ENCODE assay signal across 37 cellular contexts in the genomic region with DNA sequence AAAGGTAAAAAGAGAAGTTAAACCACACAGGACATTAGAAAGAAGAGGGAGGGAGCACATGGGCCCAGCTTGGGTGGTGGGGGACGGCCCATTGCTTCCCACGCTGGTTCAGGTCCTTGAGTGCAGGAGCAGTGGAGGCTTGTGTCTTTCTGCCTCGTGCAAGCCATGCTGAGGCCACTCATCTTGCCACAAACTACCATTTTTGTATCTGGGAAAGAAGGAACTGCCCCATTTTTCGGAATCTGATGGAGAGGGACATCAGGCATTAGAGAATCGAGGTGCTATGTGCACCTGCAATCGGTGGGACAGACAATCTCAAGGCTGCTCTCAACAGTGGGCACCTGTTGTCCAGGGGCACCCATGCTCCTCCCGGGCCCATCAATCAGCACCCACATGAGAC.
"Had no signal": no experiment of that assay in that cellular context is flagged by ENCODE, and none has a peak within 500 bp of the region (broad histone marks: within the 10 kb centered on the region; RNA-seq: fewer than 3 reads in every experiment).

No MANE protein-coding gene starts in this region.

- H3K36me3 ChIP-seq: adrenal gland, brain microvascular endothelial cell, breast epithelium had no signal

- FAIRE-seq: astrocyte, TTC549 had no signal

- H3K27me3 ChIP-seq: adrenal gland, body of pancreas, brain microvascular endothelial cell, breast epithelium had no signal

- H3K4me1 Mint-ChIP-seq: activated B cell treated with CpG ODN at 0.5 μM for 24 hours; activated CD4-positive, alpha-beta T cell treated with anti-CD3 and anti-CD28 coated beads, Interleukin-2, amount 10 ng/mL, durations not matched to agents 7 days and 5 days; activated naive CD8-positive, alpha-beta T cell treated with anti-CD3 and anti-CD28 coated beads for 36 hours; activated T-helper 17 cell treated with anti-CD3 and anti-CD28 coated beads, Interleukin-2, amount 50 U/mL, for 72 hours had no signal

- H3K9me3 ChIP-seq: adrenal gland, body of pancreas, breast epithelium had no signal

- H3K27ac ChIP-seq: adrenal gland, body of pancreas, brain microvascular endothelial cell, breast epithelium, VCaP had no signal

- H3K36me3 Mint-ChIP-seq: activated CD4-positive, alpha-beta memory T cell treated with anti-CD3 and anti-CD28 coated beads for 36 hours; activated naive CD4-positive, alpha-beta T cell treated with anti-CD3 and anti-CD28 coated beads, Interleukin-2, amount 50 U/mL, for 72 hours; activated naive CD8-positive, alpha-beta T cell treated with anti-CD3 and anti-CD28 coated beads for 36 hours had no signal

- H3K4me3 Mint-ChIP-seq: activated B cell treated with CpG ODN at 0.5 μM for 24 hours; activated CD4-positive, alpha-beta memory T cell treated with anti-CD3 and anti-CD28 coated beads for 36 hours; activated CD4-positive, alpha-beta T cell treated with anti-CD3 and anti-CD28 coated beads, Interleukin-2, amount 10 ng/mL, durations not matched to agents 7 days and 5 days; activated CD8-positive, alpha-beta T cell treated with anti-CD3 and anti-CD28 coated beads for 36 hours; activated naive CD4-positive, alpha-beta T cell treated with anti-CD3 and anti-CD28 coated beads for 36 hours; activated naive CD8-positive, alpha-beta T cell treated with anti-CD3 and anti-CD28 coated beads for 36 hours; activated T-cell treated with anti-CD3 and anti-CD28 coated beads, Interleukin-2, amount 50 U/mL, for 4 hours; activated T-cell treated with anti-CD3 and anti-CD28 coated beads, Interleukin-2, amount 50 U/mL, for 72 hours; activated T-helper 1 cell treated with anti-CD3 and anti-CD28 coated beads, Interleukin-12 subunit alpha, Interleukin-12 subunit beta, Interleukin-2, Interleukin-4 antibody, amounts not matched to agents 30 ng/mL and 10 ng/mL and 1 ng/mL, durations not matched to agents 14 hours and 24 hours and 36 hours; activated T-helper 17 cell treated with anti-CD3 and anti-CD28 coated beads, Interleukin-2, amount 50 U/mL, for 72 hours; T-helper 1 cell treated with Interleukin-12 subunit alpha and Interleukin-12 subunit beta and Interleukin-4 antibody, amounts not matched to agents 30 μg/mL and 1 μg/mL, for 36 hours; T-helper 2 cell treated with Interferon-gamma antibody and Interleukin-4, amounts not matched to agents 5 μg/mL and 100 μg/mL, for 36 hours had no signal

- H3K9me3 Mint-ChIP-seq: activated B cell treated with CpG ODN at 0.5 μM for 24 hours; activated CD4-positive, alpha-beta memory T cell treated with anti-CD3 and anti-CD28 coated beads for 36 hours; activated CD8-positive, alpha-beta T cell treated with anti-CD3 and anti-CD28 coated beads for 36 hours; activated naive CD4-positive, alpha-beta T cell treated with anti-CD3 and anti-CD28 coated beads for 36 hours; activated naive CD8-positive, alpha-beta T cell treated with anti-CD3 and anti-CD28 coated beads for 36 hours; activated T-cell treated with anti-CD3 and anti-CD28 coated beads, Interleukin-2, amount 50 U/mL, for 4 hours; activated T-helper 1 cell treated with anti-CD3 and anti-CD28 coated beads, Interleukin-12 subunit alpha, Interleukin-12 subunit beta, Interleukin-2, Interleukin-4 antibody, amounts not matched to agents 30 ng/mL and 10 ng/mL and 1 ng/mL, durations not matched to agents 14 hours and 24 hours and 36 hours; activated T-helper 17 cell treated with anti-CD3 and anti-CD28 coated beads, Interleukin-2, amount 50 U/mL, for 72 hours; T-helper 1 cell treated with Interleukin-12 subunit alpha and Interleukin-12 subunit beta and Interleukin-4 antibody, amounts not matched to agents 30 μg/mL and 1 μg/mL, for 36 hours; T-helper 2 cell treated with Interferon-gamma antibody and Interleukin-4, amounts not matched to agents 5 μg/mL and 100 μg/mL, for 36 hours had no signal

- H3K4me1 ChIP-seq: adrenal gland, body of pancreas, breast epithelium had no signal

- ATAC-seq: activated CD8-positive, alpha-beta T cell treated with anti-CD3 and anti-CD28 coated beads for 36 hours; activated naive CD4-positive, alpha-beta T cell treated with anti-CD3 and anti-CD28 coated beads, Interleukin-2, amount 50 U/mL, for 72 hours; activated T-cell treated with anti-CD3 and anti-CD28 coated beads, Interleukin-2, amount 50 U/mL, for 4 hours; activated T-cell treated with anti-CD3 and anti-CD28 coated beads, Interleukin-2, amount 50 U/mL, for 72 hours; activated T-helper 17 cell treated with anti-CD3 and anti-CD28 coated beads, Interleukin-2, amount 50 U/mL, for 72 hours; body of pancreas had no signal

- H3K27ac Mint-ChIP-seq: activated B cell treated with CpG ODN at 0.5 μM for 24 hours; activated CD4-positive, alpha-beta memory T cell treated with anti-CD3 and anti-CD28 coated beads for 36 hours; activated CD4-positive, alpha-beta T cell treated with anti-CD3 and anti-CD28 coated beads, Interleukin-2, amount 10 ng/mL, durations not matched to agents 7 days and 5 days; activated CD8-positive, alpha-beta T cell treated with anti-CD3 and anti-CD28 coated beads for 36 hours; activated naive CD4-positive, alpha-beta T cell treated with anti-CD3 and anti-CD28 coated beads for 36 hours; activated naive CD4-positive, alpha-beta T cell treated with anti-CD3 and anti-CD28 coated beads, Interleukin-2, amount 50 U/mL, for 72 hours; activated naive CD8-positive, alpha-beta T cell treated with anti-CD3 and anti-CD28 coated beads for 36 hours; activated T-cell treated with anti-CD3 and anti-CD28 coated beads, Interleukin-2, amount 50 U/mL, for 72 hours; activated T-helper 1 cell treated with anti-CD3 and anti-CD28 coated beads, Interleukin-12 subunit alpha, Interleukin-12 subunit beta, Interleukin-2, Interleukin-4 antibody, amounts not matched to agents 30 ng/mL and 10 ng/mL and 1 ng/mL, durations not matched to agents 14 hours and 24 hours and 36 hours; activated T-helper 17 cell treated with anti-CD3 and anti-CD28 coated beads, Interleukin-2, amount 50 U/mL, for 72 hours; T-helper 1 cell treated with Interleukin-12 subunit alpha and Interleukin-12 subunit beta and Interleukin-4 antibody, amounts not matched to agents 30 μg/mL and 1 μg/mL, for 36 hours; T-helper 2 cell treated with Interferon-gamma antibody and Interleukin-4, amounts not matched to agents 5 μg/mL and 100 μg/mL, for 36 hours had no signal

- H3K4me3 ChIP-seq: adrenal gland, body of pancreas, breast epithelium had no signal

- DNase-seq: activated B cell treated with CpG ODN at 0.5 μM for 24 hours; activated CD4-positive, alpha-beta memory T cell treated with anti-CD3 and anti-CD28 coated beads for 36 hours; activated CD4-positive, alpha-beta T cell treated with anti-CD3 and anti-CD28 coated beads for 4 hours; activated CD4-positive, alpha-beta T cell treated with anti-CD3 and anti-CD28 coated beads, Interleukin-2, amount 10 ng/mL, durations not matched to agents 7 days and 5 days; activated CD4-positive, alpha-beta T cell treated with anti-CD3 and anti-CD28 coated beads, Interleukin-2, amount 50 U/mL, for 4 hours; activated CD4-positive, CD25-positive, alpha-beta regulatory T cell treated with anti-CD3 and anti-CD28 coated beads, Interleukin-2, amount 50 U/mL, for 72 hours; activated CD8-positive, alpha-beta memory T cell treated with anti-CD3 and anti-CD28 coated beads, Interleukin-2, amount 50 U/mL, for 4 hours; activated CD8-positive, alpha-beta T cell treated with anti-CD3 and anti-CD28 coated beads for 36 hours; activated effector memory CD4-positive, alpha-beta T cell treated with anti-CD3 and anti-CD28 coated beads, Interleukin-2, amount 50 U/mL, for 16 hours; activated gamma-delta T cell treated with Interleukin-2 at 50 U/mL for 16 hours; activated naive CD4-positive, alpha-beta T cell; activated naive CD4-positive, alpha-beta T cell treated with anti-CD3 and anti-CD28 coated beads for 36 hours; activated naive CD4-positive, alpha-beta T cell treated with anti-CD3 and anti-CD28 coated beads, Interleukin-2, amount 50 U/mL, for 16 hours; activated naive CD8-positive, alpha-beta T cell treated with anti-CD3 and anti-CD28 coated beads for 36 hours; activated T-cell treated with anti-CD3 and anti-CD28 coated beads for 4 hours; activated T-cell treated with anti-CD3 and anti-CD28 coated beads, Interleukin-2, amount 50 U/mL, for 1 hour; activated T-cell treated with anti-CD3 and anti-CD28 coated beads, Interleukin-2, amount 50 U/mL, for 4 hours; activated T-cell treated with anti-CD3 and anti-CD28 coated beads, Interleukin-2, amount 50 U/mL, for 72 hours; adrenal gland; amniotic stem cell; aorta; body of pancreas; brain microvascular endothelial cell; central memory CD4-positive, alpha-beta T cell; SW 1271; T-helper 1 cell; T-helper 2 cell; T-helper 9 cell had no signal

- H3K27me3 Mint-ChIP-seq: activated B cell treated with CpG ODN at 0.5 μM for 24 hours; activated CD4-positive, alpha-beta memory T cell treated with anti-CD3 and anti-CD28 coated beads for 36 hours; activated CD4-positive, alpha-beta T cell treated with anti-CD3 and anti-CD28 coated beads, Interleukin-2, amount 10 ng/mL, durations not matched to agents 7 days and 5 days had no signal
